ENCODE assay signal across 15 cellular contexts in the genomic region with DNA sequence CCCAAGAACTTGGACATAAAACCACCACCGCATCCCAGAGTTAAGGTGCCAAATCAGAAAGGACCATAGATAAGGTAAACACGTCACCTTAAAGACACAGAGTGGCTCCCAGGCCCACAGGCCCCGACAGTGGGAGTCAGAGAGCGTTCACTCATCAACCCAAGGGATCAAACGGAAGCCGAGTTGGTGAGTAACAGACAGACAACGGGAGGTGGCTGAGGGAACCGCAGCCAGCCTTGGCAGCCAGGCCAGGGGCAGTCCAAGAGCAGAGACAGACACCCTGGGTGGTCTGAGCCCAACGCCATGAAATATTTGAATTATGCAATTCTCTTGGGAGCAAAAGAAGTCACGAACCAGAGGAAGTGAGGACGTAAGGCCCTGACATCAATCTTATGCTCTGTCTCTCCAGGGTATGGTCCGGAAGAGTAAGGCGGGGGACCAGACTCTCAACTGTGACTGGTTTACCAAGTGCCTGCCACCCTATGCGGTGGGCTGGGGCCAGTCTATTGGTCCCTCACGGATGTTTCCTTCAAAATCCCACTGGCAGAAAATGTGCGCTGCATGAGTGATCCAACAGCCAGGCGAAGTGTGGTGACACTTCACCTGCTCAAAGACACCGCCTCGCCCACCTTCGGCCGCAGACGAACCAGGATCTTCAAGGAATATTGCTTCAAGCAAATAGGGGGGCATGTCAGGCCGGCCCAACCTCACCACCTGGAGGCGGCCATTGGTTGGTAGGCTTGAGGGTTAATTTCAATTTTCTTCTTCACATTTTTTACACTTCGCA. TPM values are rescaled to one million over a fixed set of nuclear protein-coding genes. Genes with fewer than 3 reads are reported as not detected.
DNase-seq lines count a peak whose midpoint lies in the region; ATAC-seq and TF ChIP-seq lines count a peak whose summit lies in the region.
"Had no signal": no experiment of that assay in that cellular context is flagged by ENCODE, and none has a peak within 500 bp of the region (broad histone marks: within the 10 kb centered on the region; RNA-seq: fewer than 3 reads in every experiment).

No MANE protein-coding gene starts in this region.

- H3K9me3 ChIP-seq in osteoblast (ENCODE audit: low read depth, low read length): no peaks in the 10 kb centered on the region
- H3K9me3 ChIP-seq in transverse colon: no peaks in the 10 kb centered on the region
- H3K9me3 ChIP-seq in endodermal cell (ENCODE audit: control insufficient read depth, low read length): no peaks in the 10 kb centered on the region
- H3K9me3 ChIP-seq: stomach had no signal

- peaks cover 24% of the 10 kb centered on the region for H3K36me3 ChIP-seq in osteoblast (ENCODE audit: insufficient read depth, low read length)
- no peaks in the 10 kb centered on the region for H3K36me3 ChIP-seq in transverse colon
- H3K36me3 ChIP-seq in endodermal cell (ENCODE audit: control insufficient read depth, insufficient read depth, low read length): peaks cover 4% of the 10 kb centered on the region

- no peak for TF ChIP-seq POLR2A in transverse colon (IDR thresholded peaks at IDR 0.05)

- no peak overlapping the region for H3K9ac ChIP-seq in endodermal cell (ENCODE audit: extremely low read depth, low read length, poor library complexity, severe bottlenecking)

- no peak overlapping the region for H3K27ac Mint-ChIP-seq in endodermal cell
- H3K27ac Mint-ChIP-seq: activated CD4-positive, alpha-beta memory T cell treated with anti-CD3 and anti-CD28 coated beads for 36 hours; T-helper 17 cell had no signal

- no peaks in the 10 kb centered on the region for H4K20me1 ChIP-seq in osteoblast (ENCODE audit: insufficient read depth, low read length)

- TF ChIP-seq CTCF in osteoblast (IDR thresholded peaks at IDR 0.05; ENCODE audit: extremely low read depth, low read depth, low read length) (no peak), transverse colon (IDR thresholded peaks at IDR 0.05) (no peak), endodermal cell (conservative IDR thresholded peaks at IDR 0.05) (no peak)

- no peaks in the 10 kb centered on the region for H3K9me3 Mint-ChIP-seq in endodermal cell
- H3K9me3 Mint-ChIP-seq: activated CD4-positive, alpha-beta memory T cell treated with anti-CD3 and anti-CD28 coated beads for 36 hours had no signal

- no peak for TF ChIP-seq EP300 in transverse colon (IDR thresholded peaks at IDR 0.05; ENCODE audit: low read depth)

- no peaks in the 10 kb centered on the region for H3K27me3 ChIP-seq in osteoblast (ENCODE audit: insufficient read depth, low read length)
- H3K27me3 ChIP-seq in transverse colon: no peaks in the 10 kb centered on the region
- no peaks in the 10 kb centered on the region for H3K27me3 ChIP-seq in endodermal cell (ENCODE audit: control insufficient read depth, insufficient read depth, low read length, poor library complexity, severe bottlenecking)
- H3K27me3 ChIP-seq: stomach had no signal

- peak overlapping the region; percentile 23 for H3K4me3 ChIP-seq in osteoblast (ENCODE audit: insufficient read depth, low read length)
- no peak overlapping the region for H3K4me3 ChIP-seq in transverse colon
- no peak overlapping the region for H3K4me3 ChIP-seq in endodermal cell (ENCODE audit: low read length)
- H3K4me3 ChIP-seq: stomach had no signal

- WGBS in transverse colon (ENCODE audit: low coverage in 1 of 2), 2 donors: 76 to 84% methylated on average over 4 to 25 of the region's 25 CpGs
- 88 to 91% methylated on average over 17 to 25 of the region's 25 CpGs for WGBS in endodermal cell (ENCODE audit: insufficient coverage in 1 of 2, insufficient read length in 1 of 2), 2 experiments

- no peak overlapping the region for H2AFZ ChIP-seq in osteoblast (ENCODE audit: low read length)

- DNase-seq in AG20443 (ENCODE audit: low spot score) (peak; percentile 81), LHCN-M2 (ENCODE audit: low read depth) (peak; percentile 79), dermis blood vessel endothelial cell (peak; percentile 31), osteoblast (ENCODE audit: insufficient read length, low spot score, missing footprints) (peak; percentile 94), NOMO-1 (lab: John Stamatoyannopoulos, UW; ENCODE audit: unreplicated experiment in 2 of 2) (no peak), transverse colon (no peak), endodermal cell (no peak)
- DNase-seq: activated CD4-positive, alpha-beta memory T cell treated with anti-CD3 and anti-CD28 coated beads for 36 hours; activated effector memory CD4-positive, alpha-beta T cell treated with Interleukin-2 at 50 U/mL for 16 hours; caudate nucleus; NCI-H345; stomach; T-helper 17 cell had no signal

- intact Hi-C loops in transverse colon (cut with DNase I; ENCODE audit: low total_unique reads): loop anchor here (5.0 kb wide), 1 partner anchor 127 kb away; no protein-coding TSS in a partner anchor

- H3K4me1 Mint-ChIP-seq in endodermal cell: no peaks in the 10 kb centered on the region

- no peaks in the 10 kb centered on the region for H3K79me2 ChIP-seq in osteoblast (ENCODE audit: insufficient read depth, low read length)

- peaks cover 23% of the 10 kb centered on the region for H3K4me1 ChIP-seq in osteoblast (ENCODE audit: insufficient read depth, low read length)
- H3K4me1 ChIP-seq in transverse colon: peaks cover 0 to 5% (median 2%) of the 10 kb centered on the region in 4 donors
- H3K4me1 ChIP-seq in endodermal cell (ENCODE audit: control insufficient read depth, insufficient read depth, low read length): no peaks in the 10 kb centered on the region

- no peak overlapping the region for H3K4me3 Mint-ChIP-seq in endodermal cell
- H3K4me3 Mint-ChIP-seq: activated CD4-positive, alpha-beta memory T cell treated with anti-CD3 and anti-CD28 coated beads for 36 hours; T-helper 17 cell had no signal

- no peaks in the 10 kb centered on the region for H3K27me3 Mint-ChIP-seq in endodermal cell (ENCODE audit: insufficient read depth)
- H3K27me3 Mint-ChIP-seq: activated CD4-positive, alpha-beta memory T cell treated with anti-CD3 and anti-CD28 coated beads for 36 hours; T-helper 17 cell had no signal

- H3K27ac ChIP-seq in osteoblast (ENCODE audit: low read depth, low read length) (peak overlapping the region; percentile 92), transverse colon (no peak overlapping the region), endodermal cell (ENCODE audit: low read depth, low read length) (no peak overlapping the region)
- H3K27ac ChIP-seq: epithelial cell of prostate, stomach had no signal

- peak overlapping the region; percentile 56 for H3K4me2 ChIP-seq in osteoblast (ENCODE audit: insufficient read depth, low read length)

- ATAC-seq in HG02763 (IDR thresholded peaks at IDR 0.05; ENCODE audit: unreplicated experiment): no peak
- ATAC-seq: T-helper 17 cell had no signal

- peaks cover 30% of the 10 kb centered on the region for H3K36me3 Mint-ChIP-seq in endodermal cell (ENCODE audit: low read depth)
- H3K36me3 Mint-ChIP-seq: activated CD4-positive, alpha-beta memory T cell treated with anti-CD3 and anti-CD28 coated beads for 36 hours had no signal

- in situ Hi-C loops in transverse colon (cut with MboI; ENCODE audit: low pct_ligation_motif_present in 1 of 4, low pct_unique_long_range_greater_than_20kb in 1 of 4, low sequenced_read_pairs in 3 of 4): no loop called here

RNA-seq across cellular contexts. Expression of gene TMEM44, which starts 34.3 kb away (rescaled TPM):
- total RNA-seq in LHCN-M2 (2014; rRNA removed) (32.8 and 35.6 TPM in 2 replicates), dermis blood vessel endothelial cell (50.3 and 96.5 TPM in 2 replicates), osteoblast (18.8 and 20.3 TPM in 2 replicates), transverse colon (100 to 1,000 TPM in 1 of 4 donors, 10 to 100 TPM in 3; 52.0 to 101 (median 58.8) TPM), endodermal cell (10 to 100 TPM; 31.0 to 34.4 TPM)
- polyA plus RNA-seq in LHCN-M2 (2012): 28.7 TPM
- polyA plus RNA-seq in endodermal cell (2013, experiment 1 of 2): 18.4 TPM
- polyA plus RNA-seq in endodermal cell (2013, experiment 2 of 2): 22.1 TPM

Comparison
In these comparisons a context has a peak if more than half of its experiments do, and no peak if none do; other contexts are left out.
1. DNase-seq: peak in AG20443 (single experiment), LHCN-M2 (single experiment), dermis blood vessel endothelial cell (single experiment) and osteoblast (single experiment); none in NOMO-1 (0 of 2), transverse colon (single experiment) and endodermal cell (single experiment).